27 cellular contexts compared by ENCODE assay signal in the genomic region with DNA sequence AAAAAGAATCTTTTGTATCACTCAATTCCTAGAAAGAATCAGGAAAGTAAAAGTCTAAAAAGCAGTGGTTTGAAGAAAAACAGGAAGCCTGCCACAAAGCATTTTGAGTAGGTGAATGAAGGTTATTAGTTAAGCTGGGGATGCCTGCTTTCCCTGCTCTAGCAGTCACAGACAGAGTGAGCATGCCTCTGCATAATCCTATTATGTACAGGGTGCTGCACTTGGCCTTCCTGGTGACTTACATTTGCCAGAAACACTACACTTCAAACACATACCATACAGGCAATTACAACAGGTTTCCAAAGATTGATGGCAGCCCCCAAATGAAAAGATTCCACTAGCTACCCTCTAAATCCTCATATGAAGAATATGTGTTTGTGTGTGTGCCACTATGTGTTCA.
DNase-seq lines count a peak whose midpoint lies in the region; ATAC-seq and TF ChIP-seq lines count a peak whose summit lies in the region.
"Had no signal": no experiment of that assay in that cellular context is flagged by ENCODE, and none has a peak within 500 bp of the region (broad histone marks: within the 10 kb centered on the region; RNA-seq: fewer than 3 reads in every experiment).

No MANE protein-coding gene starts in this region.

- intact Hi-C loops in dorsolateral prefrontal cortex (cut with DNase I) = no loop called here

- H3K4me1 ChIP-seq in Karpas-422 (ENCODE audit: low read length) = no peaks in the 10 kb centered on the region
- H3K4me1 ChIP-seq: stomach, vagina had no signal

- H3K4me3 ChIP-seq in dorsolateral prefrontal cortex (no peak overlapping the region), Karpas-422 (ENCODE audit: low read length) (no peak overlapping the region)
- H3K4me3 ChIP-seq: gastroesophageal sphincter, GM23338, hepatocyte, stomach, vagina had no signal

- H3K27me3 ChIP-seq in dorsolateral prefrontal cortex = no peaks in the 10 kb centered on the region
- H3K27me3 ChIP-seq in Karpas-422 (ENCODE audit: low read length) = no peaks in the 10 kb centered on the region
- H3K27me3 ChIP-seq: gastroesophageal sphincter, hepatocyte, stomach, vagina had no signal

- no peak overlapping the region for H2AFZ ChIP-seq in Karpas-422 (ENCODE audit: low read length)
- H2AFZ ChIP-seq: GM23338, hepatocyte had no signal

- no peak overlapping the region for H3K4me2 ChIP-seq in Karpas-422 (ENCODE audit: low read depth, low read length, poor library complexity, severe bottlenecking)
- H3K4me2 ChIP-seq: GM23338, hepatocyte had no signal

- DNase-seq in NCI-H345 (lab: John Stamatoyannopoulos, UW) (peak; percentile 5), NCI-H345 treated with DMSO at 0.1 percent for 48 hours (lab: John Stamatoyannopoulos, UW; ENCODE audit: unreplicated experiment) (no peak), NCI-H82 treated with DMSO at 0.1 percent for 48 hours (lab: John Stamatoyannopoulos, UW; ENCODE audit: unreplicated experiment) (peak; percentile 36), islet precursor cell (peak; percentile 54), renal cortical epithelial cell (ENCODE audit: low read depth) (peak; percentile 70), dorsolateral prefrontal cortex (no peak), Karpas-422 (no peak)
- DNase-seq: activated CD8-positive, alpha-beta memory T cell treated with anti-CD3 and anti-CD28 coated beads for 24 hours; amygdala; CD4-positive, CD25-positive, alpha-beta regulatory T cell; HFFc6; left cardiac atrium; NCI-H1092; NCI-H1930; NCI-H2227 treated with DMSO at 0.1 percent for 48 hours; nephron progenitor cell; NK-92 treated with Interleukin-12 subunit alpha and Interleukin-12 subunit beta, amount 100 ng/mL, for 24 hours; PC-3; stimulated activated CD4-positive, alpha-beta T cell treated with anti-CD3 and anti-CD28 coated beads, Interleukin-12 subunit alpha, Interleukin-12 subunit beta, amount 100 ng/mL, for 4 hours; stimulated activated CD4-positive, alpha-beta T cell treated with anti-CD3 and anti-CD28 coated beads, Interleukin-2, amount 100 ng/mL, for 48 hours; stomach had no signal

- ATAC-seq in GM21381 (IDR thresholded peaks at IDR 0.05; ENCODE audit: unreplicated experiment) = no peak
- ATAC-seq: gastroesophageal sphincter, GM23338, left cardiac atrium, PC-3, sciatic nerve had no signal

- no peaks in the 10 kb centered on the region for H3K9me3 ChIP-seq in Karpas-422 (ENCODE audit: low read length)
- H3K9me3 ChIP-seq: gastroesophageal sphincter, vagina had no signal

- no peak for TF ChIP-seq CTCF in dorsolateral prefrontal cortex (IDR thresholded peaks at IDR 0.05 in 54 of 56, conservative IDR thresholded peaks at IDR 0.05 in 2 of 56; ENCODE audit: low read depth in 1 of 56, partially characterized antibody in 56 of 56)

- H3K9me2 ChIP-seq in Karpas-422 (replicated peaks; ENCODE audit: insufficient read depth, low read length) = no peaks in the 10 kb centered on the region

- H3K27ac ChIP-seq in dorsolateral prefrontal cortex (no peak overlapping the region), Karpas-422 (ENCODE audit: low read length) (no peak overlapping the region)
- H3K27ac ChIP-seq: gastroesophageal sphincter, hepatocyte, stomach, vagina had no signal

- no peaks in the 10 kb centered on the region for H3K79me2 ChIP-seq in Karpas-422 (ENCODE audit: low read length)
- H3K79me2 ChIP-seq: hepatocyte had no signal

- H3K9ac ChIP-seq in Karpas-422 (ENCODE audit: low read length) = no peak overlapping the region

- no peaks in the 10 kb centered on the region for H3K36me3 ChIP-seq in Karpas-422 (ENCODE audit: insufficient read depth, low read length)
- H3K36me3 ChIP-seq: gastroesophageal sphincter, stomach, vagina had no signal

- no peaks in the 10 kb centered on the region for H4K20me1 ChIP-seq in Karpas-422 (ENCODE audit: insufficient read depth, low read depth, low read length)

Comparison
In these comparisons a context has a peak if more than half of its experiments do, and no peak if none do; other contexts are left out.
1. DNase-seq: peak in NCI-H345 (single experiment), NCI-H82 treated with DMSO at 0.1 percent for 48 hours (single experiment), islet precursor cell (single experiment) and renal cortical epithelial cell (single experiment); none in NCI-H345 treated with DMSO at 0.1 percent for 48 hours (single experiment), dorsolateral prefrontal cortex (0 of 10) and Karpas-422 (single experiment).